ENCODE assay signal across 8 cellular contexts in genomic region chr20:53917145-53918009, GRCh38.
A peak's percentile ranks its signal among the peaks of the same experiment; 100 is the strongest.
DNase-seq lines count a peak whose midpoint lies in the region; ATAC-seq and TF ChIP-seq lines count a peak whose summit lies in the region.

No MANE protein-coding gene starts in this region.

- peak overlapping the region; percentile 22 for H3K27ac Mint-ChIP-seq in activated naive CD4-positive, alpha-beta T cell treated with anti-CD3 and anti-CD28 coated beads for 36 hours
- H3K27ac Mint-ChIP-seq in activated CD4-positive, alpha-beta memory T cell treated with anti-CD3 and anti-CD28 coated beads for 36 hours, result peak overlapping the region; percentile 0
- peak overlapping the region in 2 of 7 donors; percentile 38 to 57 for H3K27ac Mint-ChIP-seq in CD4-positive, alpha-beta memory T cell

- no peak overlapping the region for H3K4me3 ChIP-seq in heart right ventricle
- no peak overlapping the region for H3K4me3 ChIP-seq in skeletal muscle tissue (ENCODE audit: low read length in 3 of 3)
- H3K4me3 ChIP-seq in CD4-positive, alpha-beta memory T cell (ENCODE audit: low read length in 2 of 2), result no peak overlapping the region

- H3K9me3 ChIP-seq in heart right ventricle, result no peaks in the 10 kb centered on the region
- H3K9me3 ChIP-seq in skeletal muscle tissue (ENCODE audit: control insufficient read depth in 3 of 3, low read length in 3 of 3), result no peaks in the 10 kb centered on the region
- H3K9me3 ChIP-seq in CD4-positive, alpha-beta memory T cell (ENCODE audit: control insufficient read depth in 1 of 2, low read length in 2 of 2), result no peaks in the 10 kb centered on the region

- peak overlapping the region in 1 of 3 donors; percentile 52 for H3K9ac ChIP-seq in skeletal muscle tissue (ENCODE audit: low read depth in 1 of 3, low read length in 3 of 3)

- H3K36me3 ChIP-seq in heart right ventricle, result no peaks in the 10 kb centered on the region
- no peaks in the 10 kb centered on the region for H3K36me3 ChIP-seq in skeletal muscle tissue (ENCODE audit: control insufficient read depth in 3 of 3, insufficient read depth in 3 of 3, low read length in 3 of 3)
- H3K36me3 ChIP-seq in CD4-positive, alpha-beta memory T cell (ENCODE audit: insufficient read depth, low read length), result no peaks in the 10 kb centered on the region

- no peak for TF ChIP-seq CTCF in heart right ventricle (IDR thresholded peaks at IDR 0.05)

- peak overlapping the region; percentile 17 to 97 (median 89) for H3K27ac ChIP-seq in heart right ventricle
- peak overlapping the region; percentile 84 for H3K27ac ChIP-seq in skeletal muscle tissue (ENCODE audit: low read depth, low read length)
- no peak overlapping the region for H3K27ac ChIP-seq in CD4-positive, alpha-beta memory T cell (ENCODE audit: low read depth, low read length)

- POLR2A ChIA-PET in activated CD4-positive, alpha-beta memory T cell treated with anti-CD3 and anti-CD28 coated beads for 36 hours (lab: Charles Lee), result interaction anchor here (1.7 kb wide), 1 partner anchor 209 kb away, joined by 9 read pairs; no protein-coding TSS in a partner anchor
- POLR2A ChIA-PET in CD4-positive, alpha-beta memory T cell (lab: Charles Lee; ENCODE audit: partially characterized antibody), result interaction anchor here (0.7 to 6.2 kb wide), 10 partner anchors 8 to 338 kb away, joined by 3 to 55 read pairs (median 12); no protein-coding TSS in a partner anchor

- H3K36me3 Mint-ChIP-seq in activated naive CD4-positive, alpha-beta T cell treated with anti-CD3 and anti-CD28 coated beads for 36 hours (ENCODE audit: low read depth), result no peaks in the 10 kb centered on the region
- no peaks in the 10 kb centered on the region for H3K36me3 Mint-ChIP-seq in activated CD4-positive, alpha-beta memory T cell treated with anti-CD3 and anti-CD28 coated beads for 36 hours
- no peaks in the 10 kb centered on the region for H3K36me3 Mint-ChIP-seq in CD4-positive, alpha-beta memory T cell

- H3K27me3 ChIP-seq in heart right ventricle (no peaks in the 10 kb centered on the region), skeletal muscle tissue (ENCODE audit: control insufficient read depth in 3 of 3, insufficient read depth in 3 of 3, low read length in 3 of 3) (no peaks in the 10 kb centered on the region)
- H3K27me3 ChIP-seq in CD4-positive, alpha-beta memory T cell (ENCODE audit: insufficient read depth, low read length), result no peaks in the 10 kb centered on the region

- H3K27me3 Mint-ChIP-seq in activated naive CD4-positive, alpha-beta T cell treated with anti-CD3 and anti-CD28 coated beads for 36 hours (ENCODE audit: low read depth), result no peaks in the 10 kb centered on the region
- no peaks in the 10 kb centered on the region for H3K27me3 Mint-ChIP-seq in activated CD4-positive, alpha-beta memory T cell treated with anti-CD3 and anti-CD28 coated beads for 36 hours
- H3K27me3 Mint-ChIP-seq in CD4-positive, alpha-beta memory T cell, result no peaks in the 10 kb centered on the region

- H3K4me1 ChIP-seq in heart right ventricle (peaks cover 5 to 56% (median 33%) of the 10 kb centered on the region in 9 donors), skeletal muscle tissue (ENCODE audit: control insufficient read depth in 3 of 3, insufficient read depth in 3 of 3, low read length in 3 of 3) (peaks cover 20 to 22% (median 21%) of the 10 kb centered on the region in 3 donors)
- H3K4me1 ChIP-seq in CD4-positive, alpha-beta memory T cell (ENCODE audit: insufficient read depth, low read length), result peaks cover 15% of the 10 kb centered on the region

- CTCF ChIA-PET in activated naive CD4-positive, alpha-beta T cell treated with anti-CD3 and anti-CD28 coated beads for 36 hours (lab: Charles Lee), result interaction anchor here (1.0 to 5.5 kb wide), 13 partner anchors 10 to 370 kb away, joined by 3 to 41 read pairs (median 10); no protein-coding TSS in a partner anchor
- CTCF ChIA-PET in activated CD4-positive, alpha-beta memory T cell treated with anti-CD3 and anti-CD28 coated beads for 36 hours (lab: Charles Lee), result interaction anchor here (1.2 to 3.6 kb wide), 12 partner anchors 8 to 338 kb away, joined by 3 to 81 read pairs (median 16); no protein-coding TSS in a partner anchor
- CTCF ChIA-PET in CD4-positive, alpha-beta memory T cell (lab: Charles Lee; ENCODE audit: partially characterized antibody), result interaction anchor here (1.0 to 6.3 kb wide), 16 partner anchors 17 to 369 kb away, joined by 3 to 174 read pairs (median 8); no protein-coding TSS in a partner anchor

- 13 to 19% methylated on average over 10 of the region's 10 CpGs for WGBS in heart right ventricle, 2 donors

- peaks cover 45% of the 10 kb centered on the region for H3K4me1 Mint-ChIP-seq in activated naive CD4-positive, alpha-beta T cell treated with anti-CD3 and anti-CD28 coated beads for 36 hours (ENCODE audit: low read depth)
- peaks cover 40% of the 10 kb centered on the region for H3K4me1 Mint-ChIP-seq in activated CD4-positive, alpha-beta memory T cell treated with anti-CD3 and anti-CD28 coated beads for 36 hours (ENCODE audit: low read depth)
- peaks cover 11 to 22% (median 17%) of the 10 kb centered on the region in 4 donors for H3K4me1 Mint-ChIP-seq in CD4-positive, alpha-beta memory T cell

- no peak overlapping the region for H3K4me3 Mint-ChIP-seq in activated naive CD4-positive, alpha-beta T cell treated with anti-CD3 and anti-CD28 coated beads for 36 hours
- H3K4me3 Mint-ChIP-seq in activated CD4-positive, alpha-beta memory T cell treated with anti-CD3 and anti-CD28 coated beads for 36 hours, result no peak overlapping the region
- peak overlapping the region in 2 of 8 donors; percentile 1 to 36 for H3K4me3 Mint-ChIP-seq in CD4-positive, alpha-beta memory T cell

- peak; percentile 13 for DNase-seq in activated naive CD4-positive, alpha-beta T cell treated with anti-CD3 and anti-CD28 coated beads for 36 hours
- no peak for DNase-seq in activated naive CD4-positive, alpha-beta T cell treated with Interleukin-2 at 50 U/mL for 16 hours
- DNase-seq in activated CD4-positive, alpha-beta memory T cell treated with anti-CD3 and anti-CD28 coated beads for 36 hours, result no peak
- DNase-seq in heart right ventricle, result peak; percentile 44 to 56
- no peak for DNase-seq in NCI-H2107 (lab: John Stamatoyannopoulos, UW)
- DNase-seq in CD4-positive, alpha-beta memory T cell, result no peak

- ATAC-seq in HG03103 (IDR thresholded peaks at IDR 0.05; ENCODE audit: low read depth, unreplicated experiment), result peak; percentile 67
- ATAC-seq in heart right ventricle, result peak; percentile 32 to 69 (median 54)

- H3K9me3 Mint-ChIP-seq in activated naive CD4-positive, alpha-beta T cell treated with anti-CD3 and anti-CD28 coated beads for 36 hours, result no peaks in the 10 kb centered on the region
- H3K9me3 Mint-ChIP-seq in activated CD4-positive, alpha-beta memory T cell treated with anti-CD3 and anti-CD28 coated beads for 36 hours, result no peaks in the 10 kb centered on the region
- H3K9me3 Mint-ChIP-seq in CD4-positive, alpha-beta memory T cell, result no peaks in the 10 kb centered on the region

- intact Hi-C loops in activated naive CD4-positive, alpha-beta T cell treated with anti-CD3 and anti-CD28 coated beads for 36 hours (cut with micrococcal nuclease), result loop anchor here (2.0 to 5.0 kb wide), 4 partner anchors 83 to 505 kb away; no protein-coding TSS in a partner anchor
- intact Hi-C loops in activated CD4-positive, alpha-beta memory T cell treated with anti-CD3 and anti-CD28 coated beads for 36 hours (cut with micrococcal nuclease), result loop anchor here (5.0 kb wide), 2 partner anchors 165 to 275 kb away; no protein-coding TSS in a partner anchor
- intact Hi-C loops in heart right ventricle (cut with DNase I), result loop anchor here in 4 of 10 donors (2.0 to 10.0 kb wide), 5 partner anchors 19 to 340 kb away; partner anchors contain the start of gene ZNF217 (in 1 of the 4)
- intact Hi-C loops in CD4-positive, alpha-beta memory T cell (cut with micrococcal nuclease), result loop anchor here (5.0 kb wide), 1 partner anchor 210 kb away; no protein-coding TSS in a partner anchor

Comparison
In these comparisons a context has a peak if more than half of its experiments do, and no peak if none do; other contexts are left out.
1. DNase-seq: peak in activated naive CD4-positive, alpha-beta T cell treated with anti-CD3 and anti-CD28 coated beads for 36 hours (single experiment) and heart right ventricle (2 of 2); none in activated naive CD4-positive, alpha-beta T cell treated with Interleukin-2 at 50 U/mL for 16 hours (single experiment), activated CD4-positive, alpha-beta memory T cell treated with anti-CD3 and anti-CD28 coated beads for 36 hours (single experiment), NCI-H2107 (single experiment) and CD4-positive, alpha-beta memory T cell (0 of 5).